ENCODE assay signal across 28 cellular contexts in genomic region chr10:95600158-95600557, GRCh38.
"Had no signal": no experiment of that assay in that cellular context is flagged by ENCODE, and none has a peak within 500 bp of the region (broad histone marks: within the 10 kb centered on the region; RNA-seq: fewer than 3 reads in every experiment).

No MANE protein-coding gene starts in this region.

- H3K4me2 ChIP-seq: KMS-11 had no signal

- H3K9ac ChIP-seq: KMS-11 had no signal

- H3K36me3 Mint-ChIP-seq: activated naive CD4-positive, alpha-beta T cell treated with anti-CD3 and anti-CD28 coated beads, Interleukin-2, amount 50 U/mL, for 24 hours; brain; IgD-negative memory B cell had no signal

- H3K4me3 Mint-ChIP-seq: activated CD8-positive, alpha-beta T cell treated with anti-CD3 and anti-CD28 coated beads for 36 hours; activated naive CD4-positive, alpha-beta T cell treated with anti-CD3 and anti-CD28 coated beads, Interleukin-2, amount 50 U/mL, for 24 hours; brain; IgD-negative memory B cell had no signal

- H3K4me3 ChIP-seq: cardiac muscle cell, SK-N-MC had no signal

- H3K4me1 Mint-ChIP-seq: activated naive CD4-positive, alpha-beta T cell treated with anti-CD3 and anti-CD28 coated beads, Interleukin-2, amount 50 U/mL, for 24 hours; IgD-negative memory B cell had no signal

- H3K36me3 ChIP-seq: cardiac muscle cell had no signal

- H3K27ac ChIP-seq: cardiac muscle cell, KMS-11, SK-N-MC had no signal

- H3K9me3 Mint-ChIP-seq: activated CD8-positive, alpha-beta T cell treated with anti-CD3 and anti-CD28 coated beads for 36 hours; activated naive CD4-positive, alpha-beta T cell treated with anti-CD3 and anti-CD28 coated beads, Interleukin-2, amount 50 U/mL, for 24 hours; IgD-negative memory B cell had no signal

- FAIRE-seq: astrocyte had no signal

- ATAC-seq: activated CD4-positive, CD25-positive, alpha-beta regulatory T cell treated with anti-CD3 and anti-CD28 coated beads, Interleukin-2, amount 50 U/mL, for 24 hours; activated CD8-positive, alpha-beta T cell treated with anti-CD3 and anti-CD28 coated beads for 36 hours; Right ventricle myocardium inferior had no signal

- DNase-seq: activated CD4-positive, alpha-beta T cell treated with anti-CD3 and anti-CD28 coated beads for 4 hours; activated CD8-positive, alpha-beta memory T cell treated with anti-CD3 and anti-CD28 coated beads, Interleukin-2, amount 50 U/mL, for 48 hours; activated CD8-positive, alpha-beta T cell treated with anti-CD3 and anti-CD28 coated beads for 36 hours; activated effector memory CD4-positive, alpha-beta T cell treated with Interleukin-2 at 50 U/mL for 16 hours; activated naive CD4-positive, alpha-beta T cell; activated T-cell treated with anti-CD3 and anti-CD28 coated beads, Interleukin-2, amount 50 U/mL, for 1 hour; amygdala; MM.1S; NCI-H1105; NCI-H1436; NCI-H1694 treated with DMSO at 0.1 percent for 48 hours; NCI-H2029 treated with DMSO at 0.1 percent for 48 hours; NCI-H2171; NCI-H2227 treated with DMSO at 0.1 percent for 48 hours; NCI-H446 treated with DMSO at 0.1 percent for 48 hours; NCI-H526; NCI-H82; RPMI8226; T-helper 1 cell had no signal

- H3K27me3 ChIP-seq: cardiac muscle cell had no signal

- H3K27me3 Mint-ChIP-seq: brain had no signal

- H3K27ac Mint-ChIP-seq: activated CD8-positive, alpha-beta T cell treated with anti-CD3 and anti-CD28 coated beads for 36 hours; activated naive CD4-positive, alpha-beta T cell treated with anti-CD3 and anti-CD28 coated beads, Interleukin-2, amount 50 U/mL, for 24 hours; IgD-negative memory B cell had no signal
